ENCODE assay signal across 1 cellular context in genomic region chr7:99372275-99373085, GRCh38.
TF ChIP-seq lines count a peak whose summit lies in the region.

No MANE protein-coding gene starts in this region.

TF ChIP-seq in HepG2, 621 proteins besides CTCF, POLR2A, EP300 and RAD21 (continued from another document and continues in another):
- TF ChIP-seq RFX5 (IDR thresholded peaks at IDR 0.05; ENCODE audit: low read depth, low read length), result no peak; the same call in 1 of the 2 replicates
- TF ChIP-seq RNF2 (conservative IDR thresholded peaks at IDR 0.05; ENCODE audit: low read depth), result no peak
- TF ChIP-seq GATAD2A (CRISPR knock-in tag; IDR thresholded peaks at IDR 0.05), result peak; percentile 70
- peak; percentile 92 for TF ChIP-seq FOXK1 (CRISPR knock-in tag; IDR thresholded peaks at IDR 0.05; ENCODE audit: borderline replicate concordance, low read depth)
- TF ChIP-seq DMAP1 (CRISPR knock-in tag; IDR thresholded peaks at IDR 0.05), result peak; percentile 66; the same call in 1 of the 2 replicates
- TF ChIP-seq NFAT5 (CRISPR knock-in tag; IDR thresholded peaks at IDR 0.05), result no peak
- TF ChIP-seq HOXA3 (CRISPR knock-in tag; IDR thresholded peaks at IDR 0.05), result peak; percentile 82
- 0 out of 2 replicates have a peak, but pooled peaks have one; percentile 9 for TF ChIP-seq ZNF451 (CRISPR knock-in tag; IDR thresholded peaks at IDR 0.05)
- peak; percentile 61 for TF ChIP-seq HNF4G (IDR thresholded peaks at IDR 0.05; ENCODE audit: borderline replicate concordance, low read depth, low read length)
- TF ChIP-seq HNF4G (CRISPR knock-in tag; IDR thresholded peaks at IDR 0.05; ENCODE audit: borderline replicate concordance, low read depth), result peak; percentile 58; the same call in 1 of the 2 replicates
- TF ChIP-seq KLF15 (CRISPR knock-in tag; IDR thresholded peaks at IDR 0.05; ENCODE audit: borderline replicate concordance), result no peak
- TF ChIP-seq ZC3H4 (CRISPR knock-in tag; IDR thresholded peaks at IDR 0.05; ENCODE audit: borderline replicate concordance), result no peak
- no peak for TF ChIP-seq SNAPC2 (CRISPR knock-in tag; IDR thresholded peaks at IDR 0.05)
- TF ChIP-seq ZNF598 (CRISPR knock-in tag; IDR thresholded peaks at IDR 0.05; ENCODE audit: borderline replicate concordance), result peak; percentile 59; the same call in 1 of the 2 replicates
- no peak for TF ChIP-seq ZZZ3 (CRISPR knock-in tag; IDR thresholded peaks at IDR 0.05; ENCODE audit: borderline replicate concordance)
- 0 out of 2 replicates have a peak, but pooled peaks have one; percentile 38 for TF ChIP-seq HIVEP1 (CRISPR knock-in tag; IDR thresholded peaks at IDR 0.05)
- no peak for TF ChIP-seq ZBTB46 (CRISPR knock-in tag; IDR thresholded peaks at IDR 0.05; ENCODE audit: borderline replicate concordance)
- no peak for TF ChIP-seq POLR2AphosphoS2 (IDR thresholded peaks at IDR 0.05; ENCODE audit: low read depth, low read length)
- no peak for TF ChIP-seq CBX2 (IDR thresholded peaks at IDR 0.05; ENCODE audit: low read depth, low read length)
- TF ChIP-seq CBX2 (CRISPR knock-in tag; IDR thresholded peaks at IDR 0.05; ENCODE audit: low read depth), result no peak
- TF ChIP-seq HNRNPLL (IDR thresholded peaks at IDR 0.05; ENCODE audit: low read depth, low read length, poor library complexity, severe bottlenecking), result no peak
- TF ChIP-seq ZNF234 (CRISPR knock-in tag; conservative IDR thresholded peaks at IDR 0.05), result no peak
- TF ChIP-seq RXRA (CRISPR knock-in tag; IDR thresholded peaks at IDR 0.05), result peak; percentile 99
- no peak for TF ChIP-seq ZNF232 (CRISPR knock-in tag; IDR thresholded peaks at IDR 0.05; ENCODE audit: borderline replicate concordance)
- TF ChIP-seq, protein P1, sequence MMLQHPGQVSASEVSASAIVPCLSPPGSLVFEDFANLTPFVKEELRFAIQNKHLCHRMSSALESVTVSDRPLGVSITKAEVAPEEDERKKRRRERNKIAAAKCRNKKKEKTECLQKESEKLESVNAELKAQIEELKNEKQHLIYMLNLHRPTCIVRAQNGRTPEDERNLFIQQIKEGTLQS (CRISPR knock-in tag; IDR thresholded peaks at IDR 0.05), result peak; percentile 73
- TF ChIP-seq FOXP1 (IDR thresholded peaks at IDR 0.05), result no peak
- TF ChIP-seq FOXP1 (CRISPR knock-in tag; IDR thresholded peaks at IDR 0.05), result no peak
- TF ChIP-seq ZNF251 (CRISPR knock-in tag; IDR thresholded peaks at IDR 0.05), result no peak
- TF ChIP-seq SP2 (CRISPR knock-in tag; IDR thresholded peaks at IDR 0.05), result no peak
- TF ChIP-seq, protein P2, sequence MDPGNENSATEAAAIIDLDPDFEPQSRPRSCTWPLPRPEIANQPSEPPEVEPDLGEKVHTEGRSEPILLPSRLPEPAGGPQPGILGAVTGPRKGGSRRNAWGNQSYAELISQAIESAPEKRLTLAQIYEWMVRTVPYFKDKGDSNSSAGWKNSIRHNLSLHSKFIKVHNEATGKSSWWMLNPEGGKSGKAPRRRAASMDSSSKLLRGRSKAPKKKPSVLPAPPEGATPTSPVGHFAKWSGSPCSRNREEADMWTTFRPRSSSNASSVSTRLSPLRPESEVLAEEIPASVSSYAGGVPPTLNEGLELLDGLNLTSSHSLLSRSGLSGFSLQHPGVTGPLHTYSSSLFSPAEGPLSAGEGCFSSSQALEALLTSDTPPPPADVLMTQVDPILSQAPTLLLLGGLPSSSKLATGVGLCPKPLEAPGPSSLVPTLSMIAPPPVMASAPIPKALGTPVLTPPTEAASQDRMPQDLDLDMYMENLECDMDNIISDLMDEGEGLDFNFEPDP (CRISPR knock-in tag; conservative IDR thresholded peaks at IDR 0.05), result no peak
- TF ChIP-seq MNT (IDR thresholded peaks at IDR 0.05), result peak; percentile 38; the same call in 1 of the 2 replicates
- TF ChIP-seq ZNF276 (CRISPR knock-in tag; IDR thresholded peaks at IDR 0.05; ENCODE audit: low read depth), result no peak
- no peak for TF ChIP-seq TCF7L2 (IDR thresholded peaks at IDR 0.05; ENCODE audit: low read depth, low read length)
- TF ChIP-seq ZBTB1 (CRISPR knock-in tag; IDR thresholded peaks at IDR 0.05; ENCODE audit: borderline replicate concordance), result no peak
- TF ChIP-seq SETDB1 (CRISPR knock-in tag; IDR thresholded peaks at IDR 0.05; ENCODE audit: borderline replicate concordance), result no peak
- no peak for TF ChIP-seq MAFK (conservative IDR thresholded peaks at IDR 0.05 in 1 of 2, IDR thresholded peaks at IDR 0.05 in 1 of 2; ENCODE audit: low read length in 2 of 2)
- no peak for TF ChIP-seq ZNF496 (CRISPR knock-in tag; IDR thresholded peaks at IDR 0.05; ENCODE audit: insufficient replicate concordance)
- TF ChIP-seq, protein P3, sequence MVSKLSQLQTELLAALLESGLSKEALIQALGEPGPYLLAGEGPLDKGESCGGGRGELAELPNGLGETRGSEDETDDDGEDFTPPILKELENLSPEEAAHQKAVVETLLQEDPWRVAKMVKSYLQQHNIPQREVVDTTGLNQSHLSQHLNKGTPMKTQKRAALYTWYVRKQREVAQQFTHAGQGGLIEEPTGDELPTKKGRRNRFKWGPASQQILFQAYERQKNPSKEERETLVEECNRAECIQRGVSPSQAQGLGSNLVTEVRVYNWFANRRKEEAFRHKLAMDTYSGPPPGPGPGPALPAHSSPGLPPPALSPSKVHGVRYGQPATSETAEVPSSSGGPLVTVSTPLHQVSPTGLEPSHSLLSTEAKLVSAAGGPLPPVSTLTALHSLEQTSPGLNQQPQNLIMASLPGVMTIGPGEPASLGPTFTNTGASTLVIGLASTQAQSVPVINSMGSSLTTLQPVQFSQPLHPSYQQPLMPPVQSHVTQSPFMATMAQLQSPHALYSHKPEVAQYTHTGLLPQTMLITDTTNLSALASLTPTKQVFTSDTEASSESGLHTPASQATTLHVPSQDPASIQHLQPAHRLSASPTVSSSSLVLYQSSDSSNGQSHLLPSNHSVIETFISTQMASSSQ (IDR thresholded peaks at IDR 0.05; ENCODE audit: low read depth), result no peak
- TF ChIP-seq, protein P3 (CRISPR knock-in tag; IDR thresholded peaks at IDR 0.05; ENCODE audit: borderline replicate concordance), result peak; percentile 37; the same call in 1 of the 2 replicates
- peak; percentile 67; the same call in 1 of the 2 replicates for TF ChIP-seq MIER2 (CRISPR knock-in tag; IDR thresholded peaks at IDR 0.05)
- TF ChIP-seq RAD51 (IDR thresholded peaks at IDR 0.05; ENCODE audit: borderline replicate concordance), result peak; percentile 57
- TF ChIP-seq TSC22D2 (CRISPR knock-in tag; IDR thresholded peaks at IDR 0.05; ENCODE audit: borderline replicate concordance), result no peak
- no peak for TF ChIP-seq KDM1A (CRISPR knock-in tag; IDR thresholded peaks at IDR 0.05)
- TF ChIP-seq NFATC3 (CRISPR knock-in tag; IDR thresholded peaks at IDR 0.05), result 0 out of 2 replicates have a peak, but pooled peaks have one; percentile 42
- no peak for TF ChIP-seq ZNF674 (CRISPR knock-in tag; IDR thresholded peaks at IDR 0.05; ENCODE audit: low read depth)
- TF ChIP-seq HMGA1 (CRISPR knock-in tag; conservative IDR thresholded peaks at IDR 0.05), result no peak
- peak; percentile 94 for TF ChIP-seq ZNF335 (CRISPR knock-in tag; IDR thresholded peaks at IDR 0.05)
- TF ChIP-seq PATZ1 (CRISPR knock-in tag; IDR thresholded peaks at IDR 0.05), result peak; percentile 70
